Comparison of ENCODE assay signal across 18 cellular contexts in genomic region chr2:134671498-134671897, GRCh38. TPM values are rescaled to one million over a fixed set of nuclear protein-coding genes. Genes with fewer than 3 reads are reported as not detected.
DNase-seq lines count a peak whose midpoint lies in the region; ATAC-seq and TF ChIP-seq lines count a peak whose summit lies in the region.
"Had no signal": no experiment of that assay in that cellular context is flagged by ENCODE, and none has a peak within 500 bp of the region (broad histone marks: within the 10 kb centered on the region; RNA-seq: fewer than 3 reads in every experiment).

No MANE protein-coding gene starts in this region.

- no peak overlapping the region for H4K91ac ChIP-seq in H9 (ENCODE audit: insufficient read length, low read depth, low read length)

- no CpG with 5 or more reads among the region's 1 CpG for WGBS in H9 (ENCODE audit: extremely low coverage, insufficient read length, low lambda C conversion rate)
- 43 to 44% methylated on average over 1 of the region's 1 CpG for WGBS in body of pancreas, 2 donors
- WGBS in esophagus squamous epithelium, 2 donors = 0 to 40% methylated on average over 1 of the region's 1 CpG

- intact Hi-C loops in body of pancreas (cut with DNase I) (no loop called here), esophagus squamous epithelium (cut with DNase I) (no loop called here)
- intact Hi-C loops in naive thymus-derived CD4-positive, alpha-beta T cell (cut with micrococcal nuclease) = loop anchor here (5.0 to 10.0 kb wide), 4 partner anchors 41 to 1073 kb away; partner anchors contain the start of genes UBXN4 (in 2 of the 2), RAB3GAP1 (in 1 of the 2) and TMEM163 (in 1 of the 2)

- no peaks in the 10 kb centered on the region for H4K20me1 ChIP-seq in H9 (ENCODE audit: control insufficient read depth, insufficient read depth, insufficient read length)

- H2AFZ ChIP-seq in H9 (ENCODE audit: low read length) = no peak overlapping the region

- no peak for ATAC-seq in body of pancreas
- no peak for ATAC-seq in naive thymus-derived CD4-positive, alpha-beta T cell
- ATAC-seq: Panc1 had no signal

- peak overlapping the region; percentile 55 to 91 (median 86); a peak in 5 of 7 replicates for H3K27ac Mint-ChIP-seq in H9
- H3K27ac Mint-ChIP-seq in naive thymus-derived CD4-positive, alpha-beta T cell = peak overlapping the region; percentile 74 to 96 (median 87)
- no peak overlapping the region for H3K27ac Mint-ChIP-seq in mesothelial cell of epicardium

- H2BK20ac ChIP-seq in H9 (ENCODE audit: low read depth, low read length, poor library complexity, severe bottlenecking) = no peak overlapping the region

- H3K9me3 Mint-ChIP-seq in H9 (peaks cover 0 to 2% of the 10 kb centered on the region in 2 experiments; a peak in 2 of 5 replicates), mesothelial cell of epicardium (peaks cover 4% of the 10 kb centered on the region)
- peaks cover 0 to 4% (median 0%) of the 10 kb centered on the region in 11 donors for H3K9me3 Mint-ChIP-seq in naive thymus-derived CD4-positive, alpha-beta T cell

- H3K79me2 ChIP-seq in H9 (ENCODE audit: insufficient read depth, low read length) = no peaks in the 10 kb centered on the region; the same call in 1 of the 2 replicates

- no peaks in the 10 kb centered on the region for H3K36me3 ChIP-seq in body of pancreas (replicated peaks in 1 of 2; ENCODE audit: insufficient read depth in 1 of 2, low read depth in 2 of 2)
- no peaks in the 10 kb centered on the region for H3K36me3 ChIP-seq in naive thymus-derived CD4-positive, alpha-beta T cell (ENCODE audit: control insufficient read depth in 2 of 3, insufficient read depth in 3 of 3, low read length in 3 of 3)
- H3K36me3 ChIP-seq in esophagus squamous epithelium = no peaks in the 10 kb centered on the region
- H3K36me3 ChIP-seq: ascending aorta, thyroid gland had no signal

- no peak overlapping the region for H2BK5ac ChIP-seq in H9 (ENCODE audit: insufficient read length, low read length)

- H2BK120ac ChIP-seq in H9 (ENCODE audit: low read depth, low read length, poor library complexity, severe bottlenecking) = no peak overlapping the region

- no peak overlapping the region for H3K4me2 ChIP-seq in H9 (ENCODE audit: insufficient read depth, insufficient read length, low read length)
- H3K4me2 ChIP-seq: KMS-11 had no signal

- no peak overlapping the region for H4K8ac ChIP-seq in H9 (replicated peaks; ENCODE audit: insufficient read length, low read depth, low read length)

- DNase-seq in DMS 273 (lab: John Stamatoyannopoulos, UW; ENCODE audit: unreplicated experiment) = peak; percentile 12
- DNase-seq in DMS 273 treated with DMSO at 0.1 percent for 48 hours (lab: John Stamatoyannopoulos, UW) = no peak
- DNase-seq in H9 = peak; percentile 41
- DNase-seq in body of pancreas = no peak
- no peak for DNase-seq in naive thymus-derived CD4-positive, alpha-beta T cell
- no peak for DNase-seq in esophagus squamous epithelium (lab: John Stamatoyannopoulos, UW)
- DNase-seq in mesothelial cell of epicardium (ENCODE audit: low spot score in 2 of 2, unreplicated experiment in 2 of 2) = no peak
- DNase-seq in GM19240 (ENCODE audit: insufficient read length, low spot score) = no peak
- DNase-seq: dermis blood vessel endothelial cell; NCI-H1694 treated with DMSO at 0.1 percent for 48 hours; NCI-H524 treated with DMSO at 0.1 percent for 48 hours; stimulated activated CD4-positive, alpha-beta T cell treated with anti-CD3 and anti-CD28 coated beads, Interleukin-15, amount 100 ng/mL, for 24 hours had no signal

- POLR2A ChIA-PET in naive thymus-derived CD4-positive, alpha-beta T cell (lab: Charles Lee) = interaction anchor here (1.5 to 3.3 kb wide), 2 partner anchors 8 to 16 kb away, joined by 5 to 25 read pairs; no protein-coding TSS in a partner anchor

- H3K79me1 ChIP-seq in H9 (ENCODE audit: insufficient read depth, low read depth, low read length, poor library complexity, severe bottlenecking) = no peaks in the 10 kb centered on the region

- H2AK5ac ChIP-seq in H9 (ENCODE audit: insufficient read length, low read length) = no peak overlapping the region

- no peak overlapping the region for H4K5ac ChIP-seq in H9 (ENCODE audit: insufficient read length, low read depth, low read length)

- TF ChIP-seq CTCF in H9 (conservative IDR thresholded peaks at IDR 0.05) = no peak
- TF ChIP-seq CTCF in body of pancreas (IDR thresholded peaks at IDR 0.05) = no peak
- no peak for TF ChIP-seq CTCF in esophagus squamous epithelium (IDR thresholded peaks at IDR 0.05)
- TF ChIP-seq CTCF in mesothelial cell of epicardium (IDR thresholded peaks at IDR 0.05; ENCODE audit: unreplicated experiment) = no peak

- H3K4me1 ChIP-seq in H9 (ENCODE audit: insufficient read depth, low read length) = peaks cover 3% of the 10 kb centered on the region; the same call in 1 of the 2 replicates
- H3K4me1 ChIP-seq in body of pancreas = peaks cover 94% of the 10 kb centered on the region
- peaks cover 53 to 61% of the 10 kb centered on the region in 2 donors for H3K4me1 ChIP-seq in naive thymus-derived CD4-positive, alpha-beta T cell (ENCODE audit: control insufficient read depth in 2 of 2, insufficient read depth in 2 of 2, low read length in 2 of 2)
- no peaks in the 10 kb centered on the region for H3K4me1 ChIP-seq in esophagus squamous epithelium
- H3K4me1 ChIP-seq: ascending aorta had no signal

- H3K27ac ChIP-seq in H9 (ENCODE audit: insufficient read length, low read depth, low read length) = no peak overlapping the region
- H3K27ac ChIP-seq in body of pancreas = peak overlapping the region; percentile 84 to 94 (median 89)
- no peak overlapping the region for H3K27ac ChIP-seq in naive thymus-derived CD4-positive, alpha-beta T cell (ENCODE audit: low read depth, low read length)
- peak overlapping the region in 1 of 4 donors; percentile 7 for H3K27ac ChIP-seq in esophagus squamous epithelium
- H3K27ac ChIP-seq: 22Rv1, ascending aorta, KMS-11, thyroid gland had no signal

- H3K4me3 Mint-ChIP-seq in H9 (no peak overlapping the region), mesothelial cell of epicardium (no peak overlapping the region)
- peak overlapping the region; percentile 34 to 82 (median 69) for H3K4me3 Mint-ChIP-seq in naive thymus-derived CD4-positive, alpha-beta T cell

- no peak overlapping the region for H2BK15ac ChIP-seq in H9 (ENCODE audit: low read depth, low read length)

- no peak overlapping the region for H3K4ac ChIP-seq in H9 (ENCODE audit: low read depth, low read length)

- H3K27me3 Mint-ChIP-seq in H9 (ENCODE audit: low read depth) = peaks cover 8% of the 10 kb centered on the region
- H3K27me3 Mint-ChIP-seq in naive thymus-derived CD4-positive, alpha-beta T cell = peaks cover 0 to 27% (median under 1%) of the 10 kb centered on the region in 5 donors
- peaks cover 46% of the 10 kb centered on the region for H3K27me3 Mint-ChIP-seq in mesothelial cell of epicardium (ENCODE audit: low read depth)

- H2BK12ac ChIP-seq in H9 (ENCODE audit: insufficient read length, low read depth, low read length) = no peak overlapping the region

- H3K23me2 ChIP-seq in H9 (ENCODE audit: insufficient read length, low read depth, low read length, poor library complexity, severe bottlenecking) = no peaks in the 10 kb centered on the region

- H3K9me3 ChIP-seq in H9 (ENCODE audit: control insufficient read depth, low read depth, low read length) = no peaks in the 10 kb centered on the region
- H3K9me3 ChIP-seq in body of pancreas = no peaks in the 10 kb centered on the region
- H3K9me3 ChIP-seq in naive thymus-derived CD4-positive, alpha-beta T cell (ENCODE audit: control insufficient read depth in 2 of 3, low read length in 3 of 3) = no peaks in the 10 kb centered on the region
- no peaks in the 10 kb centered on the region for H3K9me3 ChIP-seq in esophagus squamous epithelium
- H3K9me3 ChIP-seq: ascending aorta, thyroid gland had no signal

- H3K36me3 Mint-ChIP-seq in H9 (ENCODE audit: insufficient read depth in 1 of 3, low read depth in 3 of 3) (no peaks in the 10 kb centered on the region; a peak in 1 of 7 replicates), mesothelial cell of epicardium (no peaks in the 10 kb centered on the region)
- peaks cover 0 to 3% (median 0%) of the 10 kb centered on the region in 5 donors for H3K36me3 Mint-ChIP-seq in naive thymus-derived CD4-positive, alpha-beta T cell

- no peak overlapping the region for H3K56ac ChIP-seq in H9 (ENCODE audit: insufficient read length, low read depth, low read length)

- H3K4me3 ChIP-seq in body of pancreas (no peak overlapping the region), esophagus squamous epithelium (no peak overlapping the region)
- peak overlapping the region; percentile 43 for H3K4me3 ChIP-seq in naive thymus-derived CD4-positive, alpha-beta T cell (ENCODE audit: low read length)
- H3K4me3 ChIP-seq: ascending aorta, lung, thyroid gland had no signal

- no peak overlapping the region for H3T11ph ChIP-seq in H9 (ENCODE audit: low read length)

- H3K23ac ChIP-seq in H9 (ENCODE audit: insufficient read length, low read depth, low read length) = no peak overlapping the region

- CTCF ChIA-PET in naive thymus-derived CD4-positive, alpha-beta T cell (lab: Charles Lee) = interaction anchor here (0.6 to 0.7 kb wide), 2 partner anchors 12 to 184 kb away, joined by 3 read pairs; no protein-coding TSS in a partner anchor

- H3K4me1 Mint-ChIP-seq in H9 (peaks cover 11 to 15% of the 10 kb centered on the region in 2 experiments), mesothelial cell of epicardium (no peaks in the 10 kb centered on the region)
- H3K4me1 Mint-ChIP-seq in naive thymus-derived CD4-positive, alpha-beta T cell = peaks cover 47 to 72% (median 58%) of the 10 kb centered on the region in 7 donors

- no peaks in the 10 kb centered on the region for H3K27me3 ChIP-seq in H9 (ENCODE audit: insufficient read depth, low read length)
- no peaks in the 10 kb centered on the region for H3K27me3 ChIP-seq in body of pancreas
- H3K27me3 ChIP-seq in naive thymus-derived CD4-positive, alpha-beta T cell (ENCODE audit: control insufficient read depth in 2 of 2, insufficient read depth in 2 of 2, low read length in 2 of 2) = no peaks in the 10 kb centered on the region
- peaks cover 0 to 6% (median 0%) of the 10 kb centered on the region in 4 donors for H3K27me3 ChIP-seq in esophagus squamous epithelium
- H3K27me3 ChIP-seq: ascending aorta, thyroid gland had no signal

- no peak overlapping the region for H3K9ac ChIP-seq in H9 (ENCODE audit: extremely low read depth, insufficient read length, low read length)
- H3K9ac ChIP-seq: KMS-11 had no signal

- H3K14ac ChIP-seq in H9 (ENCODE audit: insufficient read depth, low read length) = no peak overlapping the region

- TF ChIP-seq POLR2A in body of pancreas (IDR thresholded peaks at IDR 0.05) (no peak), esophagus squamous epithelium (IDR thresholded peaks at IDR 0.05) (no peak)

- no peak overlapping the region for H3K18ac ChIP-seq in H9 (ENCODE audit: insufficient read length, low read depth, low read length)

RNA-seq across cellular contexts. Expression of gene TMEM163, which starts 47.3 kb away (rescaled TPM):
- total RNA-seq in H9 (2021) (0.39 and 0.66 TPM in 2 replicates), body of pancreas (10 to 100 TPM; 16.2 to 27.5 TPM), esophagus squamous epithelium (under 1 TPM in 3 of 4 donors, not detected in 1; 0.09 to 0.19 (median 0.12) TPM), mesothelial cell of epicardium (0.29 to 0.47 TPM in 2 of 3 replicates, not detected in the other)
- under 1 TPM in 3 of 5 experiments, not detected in 2; 0.21 to 0.71 (median 0.39) TPM for total RNA-seq in naive thymus-derived CD4-positive, alpha-beta T cell
- under 1 TPM; 0.13 to 0.21 TPM for polyA plus RNA-seq in naive thymus-derived CD4-positive, alpha-beta T cell
- total RNA-seq: ascending aorta had no signal

Comparison
In these comparisons a context has a peak if more than half of its experiments do, and no peak if none do; other contexts are left out.
1. DNase-seq: peak in DMS 273 (single experiment) and H9 (single experiment); none in DMS 273 treated with DMSO at 0.1 percent for 48 hours (single experiment), body of pancreas (0 of 4), naive thymus-derived CD4-positive, alpha-beta T cell (0 of 9), esophagus squamous epithelium (single experiment), mesothelial cell of epicardium (0 of 2) and GM19240 (single experiment).
2. H3K27ac ChIP-seq: peak in body of pancreas (4 of 4); none in H9 (single experiment) and naive thymus-derived CD4-positive, alpha-beta T cell (single experiment).
3. H3K4me3 Mint-ChIP-seq: peak in naive thymus-derived CD4-positive, alpha-beta T cell (10 of 10); none in H9 (0 of 2) and mesothelial cell of epicardium (single experiment).
4. RNA of gene TMEM163, which starts 47.3 kb away (total RNA-seq): 16.2 to 27.5 TPM in body of pancreas; 0.29 to 0.47 TPM in mesothelial cell of epicardium, 0.39 to 0.66 TPM in H9, 0.21 to 0.71 TPM in naive thymus-derived CD4-positive, alpha-beta T cell and 0.09 to 0.19 TPM in esophagus squamous epithelium; every median in the first group is over 10 times any median in the second.
5. intact Hi-C loops: an anchor here in naive thymus-derived CD4-positive, alpha-beta T cell (5.0 to 10.0 kb wide); none called in body of pancreas and esophagus squamous epithelium.